In the genomic region with DNA sequence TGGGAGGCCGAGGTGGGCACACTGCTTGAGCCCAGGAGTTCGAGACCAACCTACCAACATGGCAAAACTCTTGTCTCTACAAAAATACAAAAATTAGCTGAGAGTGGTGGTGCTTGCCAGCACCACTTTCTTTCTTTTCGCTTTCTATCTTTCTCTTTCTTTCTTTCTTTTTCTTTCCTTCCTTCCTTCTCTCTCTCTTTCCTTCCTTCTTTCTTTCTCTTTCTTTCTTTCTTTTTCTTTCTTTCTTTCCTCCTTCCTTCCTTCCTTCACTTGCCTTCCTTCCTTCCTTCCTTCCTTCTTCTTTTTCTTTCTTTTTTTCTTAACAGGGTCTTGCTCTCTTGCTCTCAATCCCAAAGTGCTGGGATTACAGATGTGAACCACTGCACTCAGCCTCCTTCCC, we compare ENCODE assay signal across 9 cellular contexts.
"Had no signal": no experiment of that assay in that cellular context is flagged by ENCODE, and none has a peak within 500 bp of the region (broad histone marks: within the 10 kb centered on the region; RNA-seq: fewer than 3 reads in every experiment).

No MANE protein-coding gene starts in this region.

- H3K27ac Mint-ChIP-seq: GM23338, H9, HFFc6, IgD-negative memory B cell had no signal

- ATAC-seq: GM23338, HepG2 had no signal

- H3K27ac ChIP-seq: HL-60 had no signal

- H3K4me3 ChIP-seq: GM23338 had no signal

- FAIRE-seq: H1, H54, HepG2 had no signal

- H3K4me3 Mint-ChIP-seq: GM23338, H9, HFFc6, IgD-negative memory B cell had no signal

- DNase-seq: H9, HCEC 1CT, HFFc6 had no signal

- H3K4me2 ChIP-seq: GM23338 had no signal

- H2AFZ ChIP-seq: GM23338 had no signal

- H3K9me3 Mint-ChIP-seq: GM23338, HFFc6 had no signal

- H3K4me1 Mint-ChIP-seq: GM23338, H9, IgD-negative memory B cell had no signal
